ENCODE assay signal across 23 cellular contexts in the genomic region with DNA sequence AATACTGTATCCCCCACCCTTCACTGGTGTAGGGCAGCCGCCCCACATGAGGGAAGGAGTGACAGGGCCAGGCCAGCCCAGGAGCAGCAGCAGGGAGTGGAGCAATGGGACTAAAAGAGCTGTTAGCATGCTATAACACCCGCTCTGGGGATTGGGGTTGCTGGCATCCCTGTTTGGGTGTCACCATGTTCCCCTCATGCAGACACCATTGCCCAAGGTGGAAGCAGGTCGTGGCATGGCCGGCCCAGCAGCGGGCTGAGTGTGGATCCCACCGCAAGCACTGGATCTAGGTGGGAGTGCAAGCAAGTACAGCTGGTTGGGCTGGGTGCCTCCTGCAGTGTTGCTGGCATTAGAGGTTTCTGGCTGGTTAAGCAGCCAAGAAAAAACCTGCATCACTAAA. TPM values are rescaled to one million over a fixed set of nuclear protein-coding genes. Genes with fewer than 3 reads are reported as not detected.
DNase-seq lines count a peak whose midpoint lies in the region; ATAC-seq, FAIRE-seq and TF ChIP-seq lines count a peak whose summit lies in the region.
"Had no signal": no experiment of that assay in that cellular context is flagged by ENCODE, and none has a peak within 500 bp of the region (broad histone marks: within the 10 kb centered on the region; RNA-seq: fewer than 3 reads in every experiment).

No MANE protein-coding gene starts in this region.

- no peak for TF ChIP-seq RAD21 in H1 (IDR thresholded peaks at IDR 0.05 in 1 of 2, conservative IDR thresholded peaks at IDR 0.05 in 1 of 2; ENCODE audit: low read depth in 2 of 2, low read length in 2 of 2)

- peak overlapping the region; percentile 72; the same call in 1 of the 2 replicates for H2BK12ac ChIP-seq in H1 (ENCODE audit: low read depth, low read length)

- TF ChIP-seq CTCF in GM23338 (conservative IDR thresholded peaks at IDR 0.05; ENCODE audit: low read depth in 2 of 2) (no peak), H1 (IDR thresholded peaks at IDR 0.05; ENCODE audit: control extremely low read depth in 1 of 3, insufficient read depth in 1 of 3, low read depth in 1 of 3, low read length in 3 of 3) (no peak), neural progenitor cell (IDR thresholded peaks at IDR 0.05) (no peak), hepatocyte (IDR thresholded peaks at IDR 0.05; ENCODE audit: poor library complexity) (no peak), gastroesophageal sphincter (IDR thresholded peaks at IDR 0.05) (no peak), lower lobe of right lung (IDR thresholded peaks at IDR 0.05) (no peak)

- TF ChIP-seq POLR2A in H1 (IDR thresholded peaks at IDR 0.05; ENCODE audit: control extremely low read depth in 1 of 2, low read depth in 2 of 2, low read length in 2 of 2) = no peak
- no peak for TF ChIP-seq POLR2A in gastroesophageal sphincter (IDR thresholded peaks at IDR 0.05)

- H3K79me1 ChIP-seq in H1 (ENCODE audit: low read depth, low read length) = no peaks in the 10 kb centered on the region

- H3K9me2 ChIP-seq in GM23338 (ENCODE audit: insufficient read depth) (no peaks in the 10 kb centered on the region), hepatocyte (replicated peaks; ENCODE audit: insufficient read depth) (no peaks in the 10 kb centered on the region)

- H3K36me3 ChIP-seq in GM23338 (ENCODE audit: insufficient read depth) = no peaks in the 10 kb centered on the region
- H3K36me3 ChIP-seq in HUES48 (ENCODE audit: control insufficient read depth, insufficient read depth, low read length) = no peaks in the 10 kb centered on the region
- H3K36me3 ChIP-seq in H1 (ENCODE audit: control insufficient read depth in 2 of 4, insufficient read depth in 4 of 4, low read length in 3 of 4) = no peaks in the 10 kb centered on the region
- no peaks in the 10 kb centered on the region for H3K36me3 ChIP-seq in neural progenitor cell
- H3K36me3 ChIP-seq in hepatocyte (replicated peaks; ENCODE audit: insufficient read depth, low read depth) = no peaks in the 10 kb centered on the region
- no peaks in the 10 kb centered on the region for H3K36me3 ChIP-seq in gastroesophageal sphincter
- no peaks in the 10 kb centered on the region for H3K36me3 ChIP-seq in lower lobe of right lung

- peak overlapping the region; percentile 67; the same call in 1 of the 2 replicates for H2BK5ac ChIP-seq in H1 (ENCODE audit: low read depth, low read length)

- peak overlapping the region; percentile 79; the same call in 1 of the 2 replicates for H2AK5ac ChIP-seq in H1 (ENCODE audit: low read depth, low read length)

- H3K27me3 Mint-ChIP-seq in GM23338 (ENCODE audit: insufficient read depth, low read depth, poor library complexity) = peaks cover 14% of the 10 kb centered on the region
- H3K27me3 Mint-ChIP-seq in neural progenitor cell (ENCODE audit: insufficient read depth, low read depth) = no peaks in the 10 kb centered on the region

- no peak for FAIRE-seq in H1 (lab: Jason Lieb, UNC)
- FAIRE-seq: K562 had no signal

- H2AFZ ChIP-seq in GM23338 = peak overlapping the region; percentile 74
- H2AFZ ChIP-seq in H1 (ENCODE audit: low read length) = no peak overlapping the region
- H2AFZ ChIP-seq in neural progenitor cell (replicated peaks) = peak overlapping the region; percentile 61
- no peak overlapping the region for H2AFZ ChIP-seq in hepatocyte
- H2AFZ ChIP-seq: PC-9 had no signal

- H3K27ac ChIP-seq in GM23338 (ENCODE audit: low read depth) = no peak overlapping the region
- H3K27ac ChIP-seq in HUES48 (ENCODE audit: low read depth, low read length) = peak overlapping the region; percentile 49
- no peak overlapping the region; the same call in 1 of the 2 replicates for H3K27ac ChIP-seq in H1 (ENCODE audit: low read depth, low read length)
- H3K27ac ChIP-seq in neural progenitor cell = no peak overlapping the region
- H3K27ac ChIP-seq in hepatocyte = no peak overlapping the region
- no peak overlapping the region for H3K27ac ChIP-seq in gastroesophageal sphincter
- H3K27ac ChIP-seq in lower lobe of right lung = no peak overlapping the region
- H3K27ac ChIP-seq: PC-9, SJSA1 had no signal

- peak overlapping the region; percentile 89; the same call in 1 of the 2 replicates for H2BK20ac ChIP-seq in H1 (ENCODE audit: low read length)

- no peak overlapping the region for H3K4me3 ChIP-seq in GM23338
- H3K4me3 ChIP-seq in HUES48 (ENCODE audit: low read depth, low read length) = no peak overlapping the region
- no peak overlapping the region for H3K4me3 ChIP-seq in H1 (ENCODE audit: extremely low read depth in 1 of 4, insufficient read depth in 2 of 4, low read depth in 3 of 4, low read length in 4 of 4)
- no peak overlapping the region for H3K4me3 ChIP-seq in neural progenitor cell
- H3K4me3 ChIP-seq in hepatocyte = no peak overlapping the region
- no peak overlapping the region for H3K4me3 ChIP-seq in gastroesophageal sphincter
- H3K4me3 ChIP-seq in lower lobe of right lung = no peak overlapping the region
- H3K4me3 ChIP-seq: K562, PC-9, SJSA1 had no signal

- ATAC-seq in GM23338 (peak; percentile 19), gastroesophageal sphincter (no peak), lower lobe of right lung (no peak)
- ATAC-seq: K562 had no signal

- 0 out of 2 replicates have a peak, but pooled peaks cover 2% of the 10 kb centered on the region for H3K23me2 ChIP-seq in H1 (ENCODE audit: low read depth, low read length)

- no peak for TF ChIP-seq EP300 in H1 (IDR thresholded peaks at IDR 0.05; ENCODE audit: borderline replicate concordance in 1 of 2, low read depth in 2 of 2, low read length in 2 of 2)
- TF ChIP-seq EP300 in gastroesophageal sphincter (IDR thresholded peaks at IDR 0.05) = no peak

- no peak for DNase-seq in GM23338 (ENCODE audit: low spot score)
- DNase-seq in H1 (ENCODE audit: low read depth in 1 of 2, low spot score in 2 of 2) = no peak
- DNase-seq in neural progenitor cell (ENCODE audit: low spot score) = peak; percentile 23
- DNase-seq in activated CD4-positive, alpha-beta T cell treated with anti-CD3 and anti-CD28 coated beads for 4 hours = no peak
- DNase-seq in hepatocyte (ENCODE audit: low spot score) = no peak
- no peak for DNase-seq in lower lobe of right lung
- DNase-seq: Calu3, DND-41, GOT3, Kasumi-1, NCI-H2029, NCI-H526 treated with DMSO at 0.1 percent for 48 hours, PC-9, Right ventricle myocardium superior had no signal

- CTCF ChIA-PET in H1 (lab: Charles Lee; ENCODE audit: partially characterized antibody) = interaction anchor here (1.0 to 8.8 kb wide), 6 partner anchors 10 to 72 kb away, joined by 3 to 48 read pairs (median 12); no protein-coding TSS in a partner anchor

- WGBS in H1 (ENCODE audit: extremely low coverage in 1 of 2, insufficient coverage in 1 of 2, insufficient read length in 1 of 2, insufficient replicate concordance in 2 of 2, low coverage in 1 of 2, low lambda C conversion rate in 2 of 2, missing lambda C conversion rate in 1 of 2), 2 experiments = 77% methylated on average over 6 of the region's 6 CpGs; no CpG with 5 or more reads in 1 of the 2 experiments
- WGBS in hepatocyte (ENCODE audit: low lambda C conversion rate, missing lambda C conversion rate) = 78% methylated on average over 6 of the region's 6 CpGs
- 86% methylated on average over 1 of the region's 6 CpGs; no CpG with 5 or more reads in 1 of the 2 donors for WGBS in gastroesophageal sphincter (ENCODE audit: low coverage in 1 of 2), 2 donors

- H3K27ac Mint-ChIP-seq in GM23338 (0 out of 2 replicates have a peak overlapping the region, but pooled peaks have one; percentile 26), neural progenitor cell (no peak overlapping the region)

- H3K14ac ChIP-seq in H1 (ENCODE audit: insufficient read length) = no peak overlapping the region

- H3K4me1 Mint-ChIP-seq in GM23338 (peaks cover 43% of the 10 kb centered on the region), neural progenitor cell (peaks cover 9% of the 10 kb centered on the region)

- no peaks in the 10 kb centered on the region for H3K36me3 Mint-ChIP-seq in GM23338 (ENCODE audit: low read depth)
- no peaks in the 10 kb centered on the region for H3K36me3 Mint-ChIP-seq in neural progenitor cell

- peak overlapping the region; percentile 37; the same call in 1 of the 2 replicates for H2BK15ac ChIP-seq in H1 (ENCODE audit: low read length)

- H3K9ac ChIP-seq in HUES48 (ENCODE audit: low read depth, low read length) (no peak overlapping the region), H1 (replicated peaks in 1 of 4; ENCODE audit: extremely low read depth in 1 of 4, low read depth in 3 of 4, low read length in 3 of 4) (no peak overlapping the region), neural progenitor cell (no peak overlapping the region)

- H3K4me2 ChIP-seq in GM23338 = no peak overlapping the region
- no peak overlapping the region for H3K4me2 ChIP-seq in H1 (ENCODE audit: insufficient read depth in 1 of 2, low read depth in 2 of 2, low read length in 2 of 2)
- H3K4me2 ChIP-seq in neural progenitor cell = peak overlapping the region; percentile 22
- H3K4me2 ChIP-seq in hepatocyte = no peak overlapping the region
- H3K4me2 ChIP-seq: PC-9 had no signal

- no peaks in the 10 kb centered on the region for H4K20me1 ChIP-seq in GM23338 (replicated peaks; ENCODE audit: insufficient read depth)
- H4K20me1 ChIP-seq in H1 (replicated peaks in 1 of 2; ENCODE audit: control insufficient read depth in 1 of 2, insufficient read depth in 2 of 2, low read length in 2 of 2) = no peaks in the 10 kb centered on the region
- H4K20me1 ChIP-seq in neural progenitor cell (ENCODE audit: low read depth) = no peaks in the 10 kb centered on the region
- no peaks in the 10 kb centered on the region for H4K20me1 ChIP-seq in hepatocyte (ENCODE audit: insufficient read depth, poor library complexity, severe bottlenecking)

- H3K4me1 ChIP-seq in GM23338 (ENCODE audit: insufficient read depth) = peaks cover 42% of the 10 kb centered on the region
- peaks cover 36% of the 10 kb centered on the region for H3K4me1 ChIP-seq in HUES48 (ENCODE audit: control insufficient read depth, insufficient read depth, low read length)
- peaks cover 14 to 25% (median 16%) of the 10 kb centered on the region in 4 experiments for H3K4me1 ChIP-seq in H1 (replicated peaks in 1 of 4; ENCODE audit: control insufficient read depth in 3 of 4, insufficient read depth in 4 of 4, low read length in 3 of 4)
- peaks cover 21% of the 10 kb centered on the region for H3K4me1 ChIP-seq in neural progenitor cell
- no peaks in the 10 kb centered on the region for H3K4me1 ChIP-seq in hepatocyte (ENCODE audit: insufficient read depth)
- peaks cover 0 to 5% (median 0%) of the 10 kb centered on the region in 3 donors for H3K4me1 ChIP-seq in gastroesophageal sphincter
- H3K4me1 ChIP-seq in lower lobe of right lung = peaks cover under 1% of the 10 kb centered on the region

- peak overlapping the region; percentile 83 for H2BK120ac ChIP-seq in H1 (replicated peaks; ENCODE audit: low read depth, low read length)

- no peak overlapping the region for H3K23ac ChIP-seq in H1 (ENCODE audit: insufficient read length)

- no peaks in the 10 kb centered on the region for H3K9me3 ChIP-seq in HUES48 (ENCODE audit: control insufficient read depth, insufficient read depth, low read length)
- H3K9me3 ChIP-seq in H1 (ENCODE audit: insufficient read depth in 2 of 2, low read depth in 1 of 2, low read length in 1 of 2) = no peaks in the 10 kb centered on the region
- no peaks in the 10 kb centered on the region for H3K9me3 ChIP-seq in neural progenitor cell (ENCODE audit: low read depth)
- H3K9me3 ChIP-seq in hepatocyte (ENCODE audit: low read depth) = no peaks in the 10 kb centered on the region
- no peaks in the 10 kb centered on the region for H3K9me3 ChIP-seq in gastroesophageal sphincter
- H3K9me3 ChIP-seq in lower lobe of right lung = no peaks in the 10 kb centered on the region
- H3K9me3 ChIP-seq: SJSA1 had no signal

- POLR2A ChIA-PET in H1 (lab: Charles Lee; ENCODE audit: partially characterized antibody) = interaction anchor here (0.6 to 5.2 kb wide), 6 partner anchors 10 to 40 kb away, joined by 3 to 26 read pairs (median 5); a partner anchor contains a TSS

- H3K27me3 ChIP-seq in GM23338 (ENCODE audit: insufficient read depth) = no peaks in the 10 kb centered on the region
- H3K27me3 ChIP-seq in HUES48 (ENCODE audit: control insufficient read depth, insufficient read depth, low read length) = no peaks in the 10 kb centered on the region
- no peaks in the 10 kb centered on the region for H3K27me3 ChIP-seq in H1 (replicated peaks in 1 of 4; ENCODE audit: control insufficient read depth in 3 of 4, extremely low read depth in 1 of 4, insufficient read depth in 3 of 4, low read length in 3 of 4)
- H3K27me3 ChIP-seq in neural progenitor cell = no peaks in the 10 kb centered on the region
- no peaks in the 10 kb centered on the region for H3K27me3 ChIP-seq in hepatocyte
- no peaks in the 10 kb centered on the region for H3K27me3 ChIP-seq in gastroesophageal sphincter
- H3K27me3 ChIP-seq in lower lobe of right lung (ENCODE audit: low read depth) = no peaks in the 10 kb centered on the region
- H3K27me3 ChIP-seq: SJSA1 had no signal

- no peak overlapping the region for H3K56ac ChIP-seq in H1 (replicated peaks; ENCODE audit: insufficient read length, low read depth, low read length)

- peak overlapping the region; percentile 19 for H3K18ac ChIP-seq in H1 (ENCODE audit: extremely low read depth, low read length)

- peak overlapping the region; percentile 70 for H3K4ac ChIP-seq in H1 (replicated peaks; ENCODE audit: insufficient read length, low read depth, low read length)

- H4K8ac ChIP-seq in H1 (ENCODE audit: extremely low read depth, insufficient read depth, low read length) = no peak overlapping the region

- H3K4me3 Mint-ChIP-seq in GM23338 (no peak overlapping the region; the same call in 2 of the 3 replicates), neural progenitor cell (no peak overlapping the region)

- H3K79me2 ChIP-seq in GM23338 (replicated peaks; ENCODE audit: insufficient read depth) = peaks cover 4% of the 10 kb centered on the region
- H3K79me2 ChIP-seq in H1 (ENCODE audit: control insufficient read depth in 1 of 2, insufficient read depth in 2 of 2, low read length in 2 of 2) = peaks cover 2 to 4% of the 10 kb centered on the region in 2 experiments; a peak in 3 of 4 replicates
- no peaks in the 10 kb centered on the region for H3K79me2 ChIP-seq in neural progenitor cell (ENCODE audit: low read depth)
- H3K79me2 ChIP-seq in hepatocyte = no peaks in the 10 kb centered on the region

- H3F3A ChIP-seq in GM23338 (replicated peaks; ENCODE audit: low read depth) (0 out of 2 replicates have a peak, but pooled peaks cover 3% of the 10 kb centered on the region), neural progenitor cell (ENCODE audit: low read depth) (peaks cover 31% of the 10 kb centered on the region)

- peak overlapping the region; percentile 69 for H4K5ac ChIP-seq in H1 (ENCODE audit: insufficient read length, low read depth, low read length)

- H3K9me3 Mint-ChIP-seq in GM23338 (peaks cover 3% of the 10 kb centered on the region; the same call in 1 of the 3 replicates), neural progenitor cell (peaks cover 3% of the 10 kb centered on the region)

- intact Hi-C loops in lower lobe of right lung (cut with DNase I) = no loop called here

- H4K91ac ChIP-seq in H1 (replicated peaks; ENCODE audit: insufficient read length, low read length) = peak overlapping the region; percentile 93

RNA-seq across cellular contexts. Expression of a gene that starts 3.3 kb away (rescaled TPM):
- total RNA-seq in GM23338 (2014; rRNA removed; shearing (Covaris generic)) = not detected in 2 replicates
- polyA plus RNA-seq in GM23338 (2016; fragmentation: Nextera tagmentation; extraction: Ambion mirVana) (not detected in 2 replicates), H1 (2011; rRNA removed) (not detected in 2 replicates), hepatocyte (not detected in 2 replicates)
- not detected in 2 replicates for total RNA-seq in H1 (2021; fragmentation: NEBNext Ultra II Directional; extraction: Animal tissue kit (Norgen Biotek cat#: 25700))
- not detected for polyA plus RNA-seq in H1 (2011; cell fraction: cytosol; rRNA removed)
- polyA plus RNA-seq in H1 (2011; cell fraction: nucleus; rRNA removed) = not detected
- polyA plus RNA-seq in H1 (2012, experiment 1 of 2) = not detected in 4 replicates
- polyA plus RNA-seq in H1 (2012, experiment 2 of 2) = not detected
- not detected for polyA plus RNA-seq in H1 (2013, experiment 1 of 2)
- polyA plus RNA-seq in H1 (2013, experiment 2 of 2) = not detected
- polyA minus RNA-seq in H1 (2011; rRNA and poly(A)+ RNA removed) = 0.17 TPM in 1 of 2 replicates, not detected in the other
- polyA minus RNA-seq in H1 (2011; cell fraction: cytosol; rRNA and poly(A)+ RNA removed) = not detected
- not detected for polyA minus RNA-seq in H1 (2011; cell fraction: nucleus; rRNA and poly(A)+ RNA removed)
- total RNA-seq in neural progenitor cell (ENCODE audit: low replicate concordance) (not detected in 2 replicates), hepatocyte (not detected in 2 replicates), gastroesophageal sphincter (not detected), lower lobe of right lung (not detected)
- total RNA-seq: A172, Calu3, K562, M059J, NCI-H460, PC-9, Right ventricle myocardium superior, RPMI7951 had no signal
- polyA plus RNA-seq: BJ, K562 had no signal

RNA-seq across cellular contexts. Expression of a gene that starts 4.5 kb away (rescaled TPM):
- total RNA-seq in GM23338 (2014; rRNA removed; shearing (Covaris generic)) = 78.4 and 83.6 TPM in 2 replicates
- polyA plus RNA-seq in GM23338 (2016; fragmentation: Nextera tagmentation; extraction: Ambion mirVana) (176 and 191 TPM in 2 replicates), H1 (2011; rRNA removed) (20.5 and 27.3 TPM in 2 replicates), hepatocyte (13.7 and 17.1 TPM in 2 replicates)
- 43.5 and 43.6 TPM in 2 replicates for total RNA-seq in H1 (2021; fragmentation: NEBNext Ultra II Directional; extraction: Animal tissue kit (Norgen Biotek cat#: 25700))
- 26.4 TPM for polyA plus RNA-seq in H1 (2011; cell fraction: cytosol; rRNA removed)
- 10.7 TPM for polyA plus RNA-seq in H1 (2011; cell fraction: nucleus; rRNA removed)
- 20.0 to 27.4 TPM (median 23.2 TPM) in 4 replicates for polyA plus RNA-seq in H1 (2012, experiment 1 of 2)
- polyA plus RNA-seq in H1 (2012, experiment 2 of 2) = 3.5 TPM
- polyA plus RNA-seq in H1 (2013, experiment 1 of 2) = 65.8 TPM
- polyA plus RNA-seq in H1 (2013, experiment 2 of 2) = 67.5 TPM
- polyA minus RNA-seq in H1 (2011; rRNA and poly(A)+ RNA removed) = 10.3 and 11.3 TPM in 2 replicates
- polyA minus RNA-seq in H1 (2011; cell fraction: cytosol; rRNA and poly(A)+ RNA removed) = 6.0 TPM
- 13.0 TPM for polyA minus RNA-seq in H1 (2011; cell fraction: nucleus; rRNA and poly(A)+ RNA removed)
- total RNA-seq in neural progenitor cell (ENCODE audit: low replicate concordance) (6.4 and 13.6 TPM in 2 replicates), hepatocyte (11.0 and 14.8 TPM in 2 replicates), gastroesophageal sphincter (10 to 100 TPM; 21.0 to 37.4 (median 28.7) TPM), lower lobe of right lung (38.5 TPM)

RNA-seq across cellular contexts. Expression of a gene that starts 35.0 kb away (rescaled TPM):
- total RNA-seq in GM23338 (2014; rRNA removed; shearing (Covaris generic)) = 35.5 and 37.6 TPM in 2 replicates
- 23.9 and 33.8 TPM in 2 replicates for polyA plus RNA-seq in GM23338 (2016; fragmentation: Nextera tagmentation; extraction: Ambion mirVana)
- total RNA-seq in H1 (2021; fragmentation: NEBNext Ultra II Directional; extraction: Animal tissue kit (Norgen Biotek cat#: 25700)) = 46.3 and 46.9 TPM in 2 replicates
- 6.8 and 13.1 TPM in 2 replicates for polyA plus RNA-seq in H1 (2011; rRNA removed)
- 11.5 TPM for polyA plus RNA-seq in H1 (2011; cell fraction: cytosol; rRNA removed)
- 6.3 TPM for polyA plus RNA-seq in H1 (2011; cell fraction: nucleus; rRNA removed)
- polyA plus RNA-seq in H1 (2012, experiment 1 of 2) = 8.3 to 20.3 TPM (median 10.9 TPM) in 4 replicates
- 1.5 TPM for polyA plus RNA-seq in H1 (2012, experiment 2 of 2)
- polyA plus RNA-seq in H1 (2013, experiment 1 of 2) = 27.0 TPM
- 27.1 TPM for polyA plus RNA-seq in H1 (2013, experiment 2 of 2)
- 19.4 and 29.9 TPM in 2 replicates for polyA minus RNA-seq in H1 (2011; rRNA and poly(A)+ RNA removed)
- 17.4 TPM for polyA minus RNA-seq in H1 (2011; cell fraction: cytosol; rRNA and poly(A)+ RNA removed)
- 33.2 TPM for polyA minus RNA-seq in H1 (2011; cell fraction: nucleus; rRNA and poly(A)+ RNA removed)
- 22.3 and 35.3 TPM in 2 replicates for total RNA-seq in neural progenitor cell (ENCODE audit: low replicate concordance)
- total RNA-seq in hepatocyte = 35.6 and 38.4 TPM in 2 replicates
- polyA plus RNA-seq in hepatocyte = 22.2 and 27.8 TPM in 2 replicates
- total RNA-seq in gastroesophageal sphincter = 10 to 100 TPM; 25.3 to 33.2 (median 29.9) TPM
- total RNA-seq in lower lobe of right lung = 69.2 TPM

RNA-seq across cellular contexts. Expression of a gene that starts 39.6 kb away (rescaled TPM):
- 133 and 135 TPM in 2 replicates for total RNA-seq in GM23338 (2014; rRNA removed; shearing (Covaris generic))
- polyA plus RNA-seq in GM23338 (2016; fragmentation: Nextera tagmentation; extraction: Ambion mirVana) (173 and 185 TPM in 2 replicates), H1 (2011; rRNA removed) (14.7 and 19.1 TPM in 2 replicates), hepatocyte (15.4 and 21.5 TPM in 2 replicates)
- total RNA-seq in H1 (2021; fragmentation: NEBNext Ultra II Directional; extraction: Animal tissue kit (Norgen Biotek cat#: 25700)) = 186 and 201 TPM in 2 replicates
- polyA plus RNA-seq in H1 (2011; cell fraction: cytosol; rRNA removed) = 51.8 TPM
- polyA plus RNA-seq in H1 (2011; cell fraction: nucleus; rRNA removed) = 21.0 TPM
- polyA plus RNA-seq in H1 (2012, experiment 1 of 2) = 107 to 213 TPM (median 119 TPM) in 4 replicates
- 17.0 TPM for polyA plus RNA-seq in H1 (2012, experiment 2 of 2)
- polyA plus RNA-seq in H1 (2013, experiment 1 of 2) = 165 TPM
- 155 TPM for polyA plus RNA-seq in H1 (2013, experiment 2 of 2)
- 66.2 and 97.0 TPM in 2 replicates for polyA minus RNA-seq in H1 (2011; rRNA and poly(A)+ RNA removed)
- 53.7 TPM for polyA minus RNA-seq in H1 (2011; cell fraction: cytosol; rRNA and poly(A)+ RNA removed)
- 108 TPM for polyA minus RNA-seq in H1 (2011; cell fraction: nucleus; rRNA and poly(A)+ RNA removed)
- total RNA-seq in neural progenitor cell (ENCODE audit: low replicate concordance) (56.5 and 86.6 TPM in 2 replicates), hepatocyte (40.3 and 49.7 TPM in 2 replicates), gastroesophageal sphincter (10 to 100 TPM; 22.1 to 48.9 (median 41.8) TPM), lower lobe of right lung (45.3 TPM)

RNA-seq across cellular contexts. Expression of a gene that starts 39.7 kb away (rescaled TPM):
- 47.4 and 52.8 TPM in 2 replicates for total RNA-seq in GM23338 (2014; rRNA removed; shearing (Covaris generic))
- 44.3 and 58.2 TPM in 2 replicates for polyA plus RNA-seq in GM23338 (2016; fragmentation: Nextera tagmentation; extraction: Ambion mirVana)
- 46.8 and 56.0 TPM in 2 replicates for total RNA-seq in H1 (2021; fragmentation: NEBNext Ultra II Directional; extraction: Animal tissue kit (Norgen Biotek cat#: 25700))
- 34.0 and 50.2 TPM in 2 replicates for polyA plus RNA-seq in H1 (2011; rRNA removed)
- polyA plus RNA-seq in H1 (2011; cell fraction: cytosol; rRNA removed) = 57.3 TPM
- polyA plus RNA-seq in H1 (2011; cell fraction: nucleus; rRNA removed) = 59.4 TPM
- 59.6 to 93.2 TPM (median 63.5 TPM) in 4 replicates for polyA plus RNA-seq in H1 (2012, experiment 1 of 2)
- 8.7 TPM for polyA plus RNA-seq in H1 (2012, experiment 2 of 2)
- polyA plus RNA-seq in H1 (2013, experiment 1 of 2) = 32.4 TPM
- 27.8 TPM for polyA plus RNA-seq in H1 (2013, experiment 2 of 2)
- polyA minus RNA-seq in H1 (2011; rRNA and poly(A)+ RNA removed) = 43.5 and 55.3 TPM in 2 replicates
- 18.1 TPM for polyA minus RNA-seq in H1 (2011; cell fraction: cytosol; rRNA and poly(A)+ RNA removed)
- polyA minus RNA-seq in H1 (2011; cell fraction: nucleus; rRNA and poly(A)+ RNA removed) = 54.8 TPM
- 28.3 and 47.4 TPM in 2 replicates for total RNA-seq in neural progenitor cell (ENCODE audit: low replicate concordance)
- total RNA-seq in hepatocyte = 14.7 and 17.7 TPM in 2 replicates
- polyA plus RNA-seq in hepatocyte = 11.8 and 17.1 TPM in 2 replicates
- 10 to 100 TPM; 18.1 to 23.2 (median 19.4) TPM for total RNA-seq in gastroesophageal sphincter
- 18.3 TPM for total RNA-seq in lower lobe of right lung

Comparison
In these comparisons a context has a peak if more than half of its experiments do, and no peak if none do; other contexts are left out.
1. H2AFZ ChIP-seq: peak in GM23338 (single experiment) and neural progenitor cell (single experiment); none in H1 (single experiment) and hepatocyte (single experiment).